ENCODE assay signal across 1 cellular context in the genomic region with DNA sequence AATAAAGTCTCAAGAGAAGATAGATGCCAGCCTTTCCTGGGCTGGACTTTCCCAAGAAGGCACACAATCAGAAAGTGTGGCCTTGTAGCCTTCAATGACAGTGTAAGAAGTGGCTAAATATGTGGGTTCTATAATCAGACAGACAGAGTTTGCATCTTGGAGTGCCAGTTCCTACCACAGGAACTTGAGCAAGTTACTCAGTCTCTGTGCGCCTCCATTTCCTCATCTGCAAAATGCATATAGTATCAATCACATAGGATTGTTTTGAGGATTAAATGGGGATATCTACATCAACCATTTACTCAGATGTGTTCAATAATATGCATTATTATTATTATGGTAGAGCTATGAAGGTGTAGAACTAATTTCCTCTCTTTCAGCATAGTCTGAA.
TF ChIP-seq lines count a peak whose summit lies in the region.

No MANE protein-coding gene starts in this region.

TF ChIP-seq in SK-N-SH, 30 proteins besides CTCF, POLR2A, EP300 and RAD21 (continued from another document):
- no peak for TF ChIP-seq USF2 (IDR thresholded peaks at IDR 0.05; ENCODE audit: borderline replicate concordance, low read depth, low read length)
- TF ChIP-seq GABPA (IDR thresholded peaks at IDR 0.05; ENCODE audit: low read depth), result no peak
- TF ChIP-seq JUND (IDR thresholded peaks at IDR 0.05), result no peak
- TF ChIP-seq RCOR1 (IDR thresholded peaks at IDR 0.05; ENCODE audit: low read length), result no peak
- no peak for TF ChIP-seq CHD2 (IDR thresholded peaks at IDR 0.05; ENCODE audit: low read length, partially characterized antibody)
- no peak for TF ChIP-seq TAF1 (IDR thresholded peaks at IDR 0.05; ENCODE audit: borderline replicate concordance, low read depth, low read length)
- no peak for TF ChIP-seq GATA2 (CRISPR knock-in tag; IDR thresholded peaks at IDR 0.05)
